In genomic region chr11:57651408-57651807, GRCh38 we compare ENCODE assay signal across 17 cellular contexts. TPM values are rescaled to one million over a fixed set of nuclear protein-coding genes. Genes with fewer than 3 reads are reported as not detected.
DNase-seq lines count a peak whose midpoint lies in the region; ATAC-seq, FAIRE-seq and TF ChIP-seq lines count a peak whose summit lies in the region.
"Had no signal": no experiment of that assay in that cellular context is flagged by ENCODE, and none has a peak within 500 bp of the region (broad histone marks: within the 10 kb centered on the region; RNA-seq: fewer than 3 reads in every experiment).

No MANE protein-coding gene starts in this region.

- H3K27me3 Mint-ChIP-seq in brain (peaks cover 9% of the 10 kb centered on the region), glutamatergic neuron (ENCODE audit: unreplicated experiment) (peaks cover 33% of the 10 kb centered on the region), progenitor cell of endocrine pancreas (peaks cover 3% of the 10 kb centered on the region)

- H3K9me3 Mint-ChIP-seq in brain (no peaks in the 10 kb centered on the region), glutamatergic neuron (ENCODE audit: unreplicated experiment) (peaks cover 40% of the 10 kb centered on the region), progenitor cell of endocrine pancreas (ENCODE audit: low read depth) (no peaks in the 10 kb centered on the region)
- H3K9me3 Mint-ChIP-seq: HFFc6 had no signal

- in situ Hi-C loops in HepG2 (cut with HindIII; ENCODE audit: extremely low pct_ligation_motif_present, low pct_unique_long_range_greater_than_20kb): loop anchor here (25.0 kb wide), 2 partner anchors 636 to 861 kb away; partner anchors contain the start of gene OR5B21

- ATAC-seq in HepG2 (no peak), right lobe of liver (no peak), HG02938 (IDR thresholded peaks at IDR 0.05; ENCODE audit: unreplicated experiment) (no peak), HG03469 (IDR thresholded peaks at IDR 0.05; ENCODE audit: unreplicated experiment) (no peak)

- POLR2A ChIA-PET in HepG2 (lab: Yijun Ruan, JAX): no interaction called here

- no peak for TF ChIP-seq POLR2A in HepG2 (IDR thresholded peaks at IDR 0.05; ENCODE audit: insufficient read depth in 1 of 2, low read depth in 2 of 2, low read length in 2 of 2)
- no peak for TF ChIP-seq POLR2A in right lobe of liver (IDR thresholded peaks at IDR 0.05)

- H3K4me1 Mint-ChIP-seq in brain (peaks cover 60% of the 10 kb centered on the region), glutamatergic neuron (ENCODE audit: low read depth, unreplicated experiment) (peaks cover 32% of the 10 kb centered on the region), progenitor cell of endocrine pancreas (ENCODE audit: low read depth) (peaks cover 47% of the 10 kb centered on the region)

- peaks cover 5 to 36% of the 10 kb centered on the region in 2 experiments for H3K27me3 ChIP-seq in HepG2 (ENCODE audit: control insufficient read depth in 1 of 2, insufficient read depth in 2 of 2, low read length in 2 of 2)
- peaks cover 0 to 7% of the 10 kb centered on the region in 2 donors for H3K27me3 ChIP-seq in right lobe of liver

- H3K4me1 ChIP-seq in HepG2 (ENCODE audit: insufficient read depth, low read length): peaks cover 8% of the 10 kb centered on the region
- peaks cover 0 to 5% (median 0%) of the 10 kb centered on the region in 4 donors for H3K4me1 ChIP-seq in right lobe of liver

- TF ChIP-seq EP300 in HepG2 (IDR thresholded peaks at IDR 0.05; ENCODE audit: low read depth in 2 of 2, low read length in 2 of 2) (no peak), HepG2 (CRISPR knock-in tag; IDR thresholded peaks at IDR 0.05; ENCODE audit: borderline replicate concordance) (no peak)

- H3K36me3 ChIP-seq in HepG2 (replicated peaks in 1 of 2; ENCODE audit: control insufficient read depth in 1 of 2, insufficient read depth in 2 of 2, low read length in 2 of 2) (no peaks in the 10 kb centered on the region), right lobe of liver (no peaks in the 10 kb centered on the region)
- H3K36me3 ChIP-seq: BLaER1 had no signal

- DNase-seq in HepG2 (ENCODE audit: low spot score): no peak
- no peak for DNase-seq in right lobe of liver
- no peak for DNase-seq in glutamatergic neuron
- DNase-seq in progenitor cell of endocrine pancreas (ENCODE audit: low spot score, unreplicated experiment): no peak
- no peak for DNase-seq in anterior cingulate cortex (lab: John Stamatoyannopoulos, UW)
- DNase-seq: 8988T, AML-193, DMS79 treated with DMSO at 0.1 percent for 48 hours, EL, HCEC 1CT, HFFc6 had no signal

- WGBS in HepG2 (ENCODE audit: low lambda C conversion rate): 54% methylated on average over 7 of the region's 7 CpGs
- 61% methylated on average over 5 of the region's 7 CpGs for WGBS in right lobe of liver (ENCODE audit: insufficient coverage, low coverage, low lambda C conversion rate, missing lambda C conversion rate)

- TF ChIP-seq CTCF in HepG2 (CRISPR knock-in tag; IDR thresholded peaks at IDR 0.05) (no peak), right lobe of liver (IDR thresholded peaks at IDR 0.05) (no peak), brain (conservative IDR thresholded peaks at IDR 0.05) (no peak), glutamatergic neuron (IDR thresholded peaks at IDR 0.05; ENCODE audit: partially characterized antibody, unreplicated experiment) (no peak), progenitor cell of endocrine pancreas (IDR thresholded peaks at IDR 0.05; ENCODE audit: unreplicated experiment) (no peak)

- H3K4me3 Mint-ChIP-seq in brain (peak overlapping the region; percentile 28 to 94 (median 92)), glutamatergic neuron (ENCODE audit: unreplicated experiment) (peak overlapping the region; percentile 4), progenitor cell of endocrine pancreas (ENCODE audit: low read depth) (no peak overlapping the region)
- H3K4me3 Mint-ChIP-seq: HFFc6 had no signal

- CTCF ChIA-PET in HepG2 (lab: Yijun Ruan, JAX; ENCODE audit: low intra/inter-chr PET ratio, low total read pairs): no interaction called here

- H4K20me1 ChIP-seq in HepG2 (ENCODE audit: insufficient read depth, low read length): no peaks in the 10 kb centered on the region

- no peak for FAIRE-seq in HepG2 (lab: Jason Lieb, UNC)
- FAIRE-seq: GM12892 had no signal

- no TSS peak for BruUV-seq in HepG2 (replicated peaks; lab: Mats Ljungman, UMichigan)

- no peaks in the 10 kb centered on the region for H3K79me2 ChIP-seq in HepG2 (ENCODE audit: insufficient read depth, low read length)

- no peak overlapping the region for H3K9ac ChIP-seq in HepG2 (ENCODE audit: insufficient read depth, low read depth, low read length)
- H3K9ac ChIP-seq: BLaER1 had no signal

- H3K36me3 Mint-ChIP-seq in brain (no peaks in the 10 kb centered on the region), glutamatergic neuron (ENCODE audit: unreplicated experiment) (no peaks in the 10 kb centered on the region), progenitor cell of endocrine pancreas (ENCODE audit: insufficient read depth) (no peaks in the 10 kb centered on the region)

- H3K9me3 ChIP-seq in HepG2 (ENCODE audit: low read length) (no peaks in the 10 kb centered on the region), right lobe of liver (no peaks in the 10 kb centered on the region)
- H3K9me3 ChIP-seq: BLaER1 had no signal

- H3K4me3 ChIP-seq in HepG2 (replicated peaks in 1 of 3; ENCODE audit: insufficient read depth in 1 of 3, low read depth in 2 of 3, low read length in 3 of 3) (no peak overlapping the region), right lobe of liver (no peak overlapping the region)
- H3K4me3 ChIP-seq: BLaER1 had no signal

- H3K27ac Mint-ChIP-seq in brain (peak overlapping the region in 3 of 5 experiments; percentile 32 to 99 (median 98)), glutamatergic neuron (ENCODE audit: unreplicated experiment) (no peak overlapping the region), progenitor cell of endocrine pancreas (peak overlapping the region; percentile 45)
- H3K27ac Mint-ChIP-seq: HFFc6 had no signal

- H2AFZ ChIP-seq in HepG2 (ENCODE audit: low read length): no peak overlapping the region

- intact Hi-C loops in HepG2 (cut with micrococcal nuclease; ENCODE audit: unreplicated experiment) (no loop called here), right lobe of liver (cut with DNase I) (no loop called here)

- H3K4me2 ChIP-seq in HepG2 (ENCODE audit: low read depth, low read length): no peak overlapping the region
- H3K4me2 ChIP-seq: BLaER1 had no signal

- TF ChIP-seq RAD21 in HepG2 (CRISPR knock-in tag; IDR thresholded peaks at IDR 0.05): no peak

- no peak overlapping the region for H3K27ac ChIP-seq in HepG2 (ENCODE audit: extremely low read length, insufficient read depth, low read length)
- no peak overlapping the region for H3K27ac ChIP-seq in right lobe of liver
- H3K27ac ChIP-seq: BLaER1 had no signal

RNA-seq across cellular contexts. Expression of gene YPEL4, which starts 1.7 kb away (rescaled TPM):
- total RNA-seq in HepG2 (2016; rRNA removed; fragmentation: Illumina TruSeq; extraction: Trizol) (not detected in 2 replicates), right lobe of liver (under 1 TPM in 4 of 6 experiments, not detected in 2; 0.06 to 0.84 (median 0.30) TPM), glutamatergic neuron (ENCODE audit: unreplicated experiment) (16.9 TPM), progenitor cell of endocrine pancreas (0.22 TPM in 2 replicates)
- not detected in 2 replicates for total RNA-seq in HepG2 (2016; cell fraction: cytosol; rRNA removed; fragmentation: Illumina TruSeq; extraction: Trizol; ENCODE audit: low read depth)
- not detected in 2 replicates for total RNA-seq in HepG2 (2016; cell fraction: insoluble cytoplasmic fraction; rRNA removed; fragmentation: Illumina TruSeq; extraction: Trizol)
- not detected in 2 replicates for total RNA-seq in HepG2 (2016; cell fraction: membrane; rRNA removed; fragmentation: Illumina TruSeq; extraction: Trizol)
- not detected in 2 replicates for total RNA-seq in HepG2 (2016; cell fraction: nucleus; rRNA removed; fragmentation: Illumina TruSeq; extraction: Trizol)
- polyA plus RNA-seq in HepG2 (2011; rRNA removed) (0.04 TPM in 1 of 2 replicates, not detected in the other), brain (ENCODE audit: insufficient read depth, low read depth, low replicate concordance) (25.0 TPM)
- 0.05 TPM in 1 of 2 replicates, not detected in the other for polyA plus RNA-seq in HepG2 (2011; cell fraction: cytosol; rRNA removed)
- polyA plus RNA-seq in HepG2 (2011; cell fraction: nucleus; rRNA removed): 0.10 TPM in 1 of 2 replicates, not detected in the other
- 0.17 and 0.20 TPM in 2 replicates for polyA plus RNA-seq in HepG2 (2012)
- not detected in 2 replicates for polyA plus RNA-seq in HepG2 (2016; cell fraction: cytosol; fragmentation: Illumina TruSeq; extraction: Trizol; ENCODE audit: low read depth)
- polyA plus RNA-seq in HepG2 (2016; cell fraction: insoluble cytoplasmic fraction; fragmentation: Illumina TruSeq; extraction: Trizol; ENCODE audit: low read depth): not detected in 2 replicates
- not detected in 2 replicates for polyA plus RNA-seq in HepG2 (2016; cell fraction: membrane; fragmentation: Illumina TruSeq; extraction: Trizol; ENCODE audit: low read depth)
- not detected in 2 replicates for polyA plus RNA-seq in HepG2 (2016; cell fraction: nucleus; fragmentation: Illumina TruSeq; extraction: Trizol; ENCODE audit: insufficient read depth, low read depth)
- not detected in 2 replicates for polyA minus RNA-seq in HepG2 (2011; rRNA and poly(A)+ RNA removed; ENCODE audit: low replicate concordance)
- polyA minus RNA-seq in HepG2 (2011; cell fraction: cytosol; rRNA and poly(A)+ RNA removed): not detected in 2 replicates
- polyA minus RNA-seq in HepG2 (2011; cell fraction: nucleus; rRNA and poly(A)+ RNA removed): not detected in 2 replicates

RNA-seq across cellular contexts. Expression of gene CLP1, which starts 6.2 kb away (rescaled TPM):
- total RNA-seq in HepG2 (2016; rRNA removed; fragmentation: Illumina TruSeq; extraction: Trizol): 24.8 and 41.9 TPM in 2 replicates
- total RNA-seq in HepG2 (2016; cell fraction: cytosol; rRNA removed; fragmentation: Illumina TruSeq; extraction: Trizol; ENCODE audit: low read depth): 4.7 and 5.1 TPM in 2 replicates
- 26.5 and 41.5 TPM in 2 replicates for total RNA-seq in HepG2 (2016; cell fraction: insoluble cytoplasmic fraction; rRNA removed; fragmentation: Illumina TruSeq; extraction: Trizol)
- total RNA-seq in HepG2 (2016; cell fraction: membrane; rRNA removed; fragmentation: Illumina TruSeq; extraction: Trizol): 8.1 and 10.5 TPM in 2 replicates
- 11.3 and 13.5 TPM in 2 replicates for total RNA-seq in HepG2 (2016; cell fraction: nucleus; rRNA removed; fragmentation: Illumina TruSeq; extraction: Trizol)
- 13.3 and 14.6 TPM in 2 replicates for polyA plus RNA-seq in HepG2 (2011; rRNA removed)
- 16.9 and 20.8 TPM in 2 replicates for polyA plus RNA-seq in HepG2 (2011; cell fraction: cytosol; rRNA removed)
- polyA plus RNA-seq in HepG2 (2011; cell fraction: nucleus; rRNA removed): 10.1 and 10.3 TPM in 2 replicates
- polyA plus RNA-seq in HepG2 (2012): 9.8 and 13.0 TPM in 2 replicates
- polyA plus RNA-seq in HepG2 (2016; cell fraction: cytosol; fragmentation: Illumina TruSeq; extraction: Trizol; ENCODE audit: low read depth): 1.6 and 1.8 TPM in 2 replicates
- polyA plus RNA-seq in HepG2 (2016; cell fraction: insoluble cytoplasmic fraction; fragmentation: Illumina TruSeq; extraction: Trizol; ENCODE audit: low read depth): 30.1 and 32.4 TPM in 2 replicates
- 3.0 and 3.8 TPM in 2 replicates for polyA plus RNA-seq in HepG2 (2016; cell fraction: membrane; fragmentation: Illumina TruSeq; extraction: Trizol; ENCODE audit: low read depth)
- polyA plus RNA-seq in HepG2 (2016; cell fraction: nucleus; fragmentation: Illumina TruSeq; extraction: Trizol; ENCODE audit: insufficient read depth, low read depth): 14.5 and 16.1 TPM in 2 replicates
- polyA minus RNA-seq in HepG2 (2011; rRNA and poly(A)+ RNA removed; ENCODE audit: low replicate concordance): 25.6 and 33.0 TPM in 2 replicates
- 7.0 and 7.7 TPM in 2 replicates for polyA minus RNA-seq in HepG2 (2011; cell fraction: cytosol; rRNA and poly(A)+ RNA removed)
- 4.4 and 5.3 TPM in 2 replicates for polyA minus RNA-seq in HepG2 (2011; cell fraction: nucleus; rRNA and poly(A)+ RNA removed)
- 1 to 10 TPM; 5.6 to 9.2 (median 6.8) TPM for total RNA-seq in right lobe of liver
- polyA plus RNA-seq in brain (ENCODE audit: insufficient read depth, low read depth, low replicate concordance): 6.4 TPM
- 17.1 TPM for total RNA-seq in glutamatergic neuron (ENCODE audit: unreplicated experiment)
- 22.0 and 22.2 TPM in 2 replicates for total RNA-seq in progenitor cell of endocrine pancreas

RNA-seq across cellular contexts. Expression of gene ZDHHC5, which starts 16.5 kb away (rescaled TPM):
- 20.3 and 26.6 TPM in 2 replicates for total RNA-seq in HepG2 (2016; rRNA removed; fragmentation: Illumina TruSeq; extraction: Trizol)
- total RNA-seq in HepG2 (2016; cell fraction: cytosol; rRNA removed; fragmentation: Illumina TruSeq; extraction: Trizol; ENCODE audit: low read depth): 6.3 and 6.7 TPM in 2 replicates
- 18.8 and 25.9 TPM in 2 replicates for total RNA-seq in HepG2 (2016; cell fraction: insoluble cytoplasmic fraction; rRNA removed; fragmentation: Illumina TruSeq; extraction: Trizol)
- 19.1 and 20.9 TPM in 2 replicates for total RNA-seq in HepG2 (2016; cell fraction: membrane; rRNA removed; fragmentation: Illumina TruSeq; extraction: Trizol)
- 28.7 and 30.0 TPM in 2 replicates for total RNA-seq in HepG2 (2016; cell fraction: nucleus; rRNA removed; fragmentation: Illumina TruSeq; extraction: Trizol)
- 34.0 and 42.4 TPM in 2 replicates for polyA plus RNA-seq in HepG2 (2011; rRNA removed)
- 27.4 and 33.9 TPM in 2 replicates for polyA plus RNA-seq in HepG2 (2011; cell fraction: cytosol; rRNA removed)
- polyA plus RNA-seq in HepG2 (2011; cell fraction: nucleus; rRNA removed): 28.1 and 30.8 TPM in 2 replicates
- polyA plus RNA-seq in HepG2 (2012): 20.6 and 23.1 TPM in 2 replicates
- polyA plus RNA-seq in HepG2 (2016; cell fraction: cytosol; fragmentation: Illumina TruSeq; extraction: Trizol; ENCODE audit: low read depth): 3.1 and 3.8 TPM in 2 replicates
- 19.0 and 21.5 TPM in 2 replicates for polyA plus RNA-seq in HepG2 (2016; cell fraction: insoluble cytoplasmic fraction; fragmentation: Illumina TruSeq; extraction: Trizol; ENCODE audit: low read depth)
- 11.4 and 13.6 TPM in 2 replicates for polyA plus RNA-seq in HepG2 (2016; cell fraction: membrane; fragmentation: Illumina TruSeq; extraction: Trizol; ENCODE audit: low read depth)
- polyA plus RNA-seq in HepG2 (2016; cell fraction: nucleus; fragmentation: Illumina TruSeq; extraction: Trizol; ENCODE audit: insufficient read depth, low read depth): 39.9 and 44.1 TPM in 2 replicates
- 86.9 and 107 TPM in 2 replicates for polyA minus RNA-seq in HepG2 (2011; rRNA and poly(A)+ RNA removed; ENCODE audit: low replicate concordance)
- polyA minus RNA-seq in HepG2 (2011; cell fraction: cytosol; rRNA and poly(A)+ RNA removed): 18.9 and 25.6 TPM in 2 replicates
- polyA minus RNA-seq in HepG2 (2011; cell fraction: nucleus; rRNA and poly(A)+ RNA removed): 30.5 and 36.2 TPM in 2 replicates
- 10 to 100 TPM; 27.0 to 35.7 (median 33.6) TPM for total RNA-seq in right lobe of liver
- polyA plus RNA-seq in brain (ENCODE audit: insufficient read depth, low read depth, low replicate concordance): 37.7 TPM
- total RNA-seq in glutamatergic neuron (ENCODE audit: unreplicated experiment): 42.3 TPM
- total RNA-seq in progenitor cell of endocrine pancreas: 56.7 and 60.1 TPM in 2 replicates

RNA-seq across cellular contexts. Expression of gene SERPING1, which starts 53.9 kb away (rescaled TPM):
- total RNA-seq in HepG2 (2016; rRNA removed; fragmentation: Illumina TruSeq; extraction: Trizol) (1.6 and 2.0 TPM in 2 replicates), right lobe of liver (1,000 to 10,000 TPM; 1,903 to 2,571 (median 2,194) TPM), glutamatergic neuron (ENCODE audit: unreplicated experiment) (46.1 TPM), progenitor cell of endocrine pancreas (190 and 196 TPM in 2 replicates)
- 0.71 TPM in 2 replicates for total RNA-seq in HepG2 (2016; cell fraction: cytosol; rRNA removed; fragmentation: Illumina TruSeq; extraction: Trizol; ENCODE audit: low read depth)
- 1.5 and 1.9 TPM in 2 replicates for total RNA-seq in HepG2 (2016; cell fraction: insoluble cytoplasmic fraction; rRNA removed; fragmentation: Illumina TruSeq; extraction: Trizol)
- total RNA-seq in HepG2 (2016; cell fraction: membrane; rRNA removed; fragmentation: Illumina TruSeq; extraction: Trizol): 0.87 and 1.2 TPM in 2 replicates
- 3.8 and 5.3 TPM in 2 replicates for total RNA-seq in HepG2 (2016; cell fraction: nucleus; rRNA removed; fragmentation: Illumina TruSeq; extraction: Trizol)
- polyA plus RNA-seq in HepG2 (2011; rRNA removed) (10.4 and 23.3 TPM in 2 replicates), brain (ENCODE audit: insufficient read depth, low read depth, low replicate concordance) (43.4 TPM)
- polyA plus RNA-seq in HepG2 (2011; cell fraction: cytosol; rRNA removed): 10.6 and 20.0 TPM in 2 replicates
- 13.7 and 21.4 TPM in 2 replicates for polyA plus RNA-seq in HepG2 (2011; cell fraction: nucleus; rRNA removed)
- 10.2 and 20.7 TPM in 2 replicates for polyA plus RNA-seq in HepG2 (2012)
- 2.0 and 2.4 TPM in 2 replicates for polyA plus RNA-seq in HepG2 (2016; cell fraction: cytosol; fragmentation: Illumina TruSeq; extraction: Trizol; ENCODE audit: low read depth)
- 5.1 and 5.2 TPM in 2 replicates for polyA plus RNA-seq in HepG2 (2016; cell fraction: insoluble cytoplasmic fraction; fragmentation: Illumina TruSeq; extraction: Trizol; ENCODE audit: low read depth)
- polyA plus RNA-seq in HepG2 (2016; cell fraction: membrane; fragmentation: Illumina TruSeq; extraction: Trizol; ENCODE audit: low read depth): 2.1 and 3.4 TPM in 2 replicates
- polyA plus RNA-seq in HepG2 (2016; cell fraction: nucleus; fragmentation: Illumina TruSeq; extraction: Trizol; ENCODE audit: insufficient read depth, low read depth): 15.9 and 17.7 TPM in 2 replicates
- polyA minus RNA-seq in HepG2 (2011; rRNA and poly(A)+ RNA removed; ENCODE audit: low replicate concordance): 8.2 TPM in 1 of 2 replicates, not detected in the other
- polyA minus RNA-seq in HepG2 (2011; cell fraction: cytosol; rRNA and poly(A)+ RNA removed): 4.2 and 11.2 TPM in 2 replicates
- 2.2 and 7.8 TPM in 2 replicates for polyA minus RNA-seq in HepG2 (2011; cell fraction: nucleus; rRNA and poly(A)+ RNA removed)
- total RNA-seq: HT1080 had no signal
